Comparison of ENCODE assay signal across 24 cellular contexts in genomic region chr2:238397381-238397780, GRCh38. TPM values are rescaled to one million over a fixed set of nuclear protein-coding genes. Genes with fewer than 3 reads are reported as not detected.
DNase-seq lines count a peak whose midpoint lies in the region; ATAC-seq, FAIRE-seq and TF ChIP-seq lines count a peak whose summit lies in the region.
"Had no signal": no experiment of that assay in that cellular context is flagged by ENCODE, and none has a peak within 500 bp of the region (broad histone marks: within the 10 kb centered on the region; RNA-seq: fewer than 3 reads in every experiment).

No MANE protein-coding gene starts in this region.

- no peak overlapping the region for H3K14ac ChIP-seq in H1 (ENCODE audit: insufficient read length)

- no peaks in the 10 kb centered on the region for H3K27me3 ChIP-seq in H1 (replicated peaks in 1 of 4; ENCODE audit: control insufficient read depth in 3 of 4, extremely low read depth in 1 of 4, insufficient read depth in 3 of 4, low read length in 3 of 4)
- no peaks in the 10 kb centered on the region for H3K27me3 ChIP-seq in neural progenitor cell
- H3K27me3 ChIP-seq: BE2C had no signal

- FAIRE-seq in H1 (lab: Jason Lieb, UNC), result no peak
- no peak for FAIRE-seq in GM12892 (lab: Jason Lieb, UNC)
- no peak for FAIRE-seq in frontal cortex (lab: Jason Lieb, UNC)
- FAIRE-seq: A204.1, G401.6, GM12891, GM18507 had no signal

- H2AFZ ChIP-seq in H1 (ENCODE audit: low read length) (no peak overlapping the region), neural progenitor cell (replicated peaks) (peak overlapping the region; percentile 68)

- no peak for TF ChIP-seq EP300 in H1 (IDR thresholded peaks at IDR 0.05; ENCODE audit: borderline replicate concordance in 1 of 2, low read depth in 2 of 2, low read length in 2 of 2)

- H3K4ac ChIP-seq in H1 (replicated peaks; ENCODE audit: insufficient read length, low read depth, low read length), result no peak overlapping the region

- no peak for TF ChIP-seq RAD21 in H1 (IDR thresholded peaks at IDR 0.05 in 1 of 2, conservative IDR thresholded peaks at IDR 0.05 in 1 of 2; ENCODE audit: low read depth in 2 of 2, low read length in 2 of 2)

- DNase-seq in H1 (ENCODE audit: low read depth in 1 of 2, low spot score in 2 of 2), result no peak
- no peak for DNase-seq in neural progenitor cell (ENCODE audit: low spot score)
- DNase-seq in type B pancreatic cell (ENCODE audit: extremely low spot score, unreplicated experiment), result no peak
- no peak for DNase-seq in SW480 (ENCODE audit: low spot score)
- DNase-seq in GM12892 (ENCODE audit: insufficient read length), result no peak
- no peak for DNase-seq in frontal cortex (ENCODE audit: low spot score in 2 of 2)
- DNase-seq in activated naive CD8-positive, alpha-beta T cell treated with anti-CD3 and anti-CD28 coated beads for 36 hours, result no peak
- DNase-seq: ACHN; BE2C; C1 segment of cervical spinal cord; CD4-positive, CD25-positive, alpha-beta regulatory T cell; CD8-positive, alpha-beta memory T cell; COR-L47; DMS 273 treated with DMSO at 0.1 percent for 48 hours; DMS53; GOT3; HFFc6 had no signal

- H3K56ac ChIP-seq in H1 (replicated peaks; ENCODE audit: insufficient read length, low read depth, low read length), result no peak overlapping the region

- no peak overlapping the region for H4K8ac ChIP-seq in H1 (ENCODE audit: extremely low read depth, insufficient read depth, low read length)

- H3K27ac Mint-ChIP-seq in activated T-helper 17 cell treated with anti-CD3 and anti-CD28 coated beads, Interleukin-2, amount 50 U/mL, for 72 hours, result peak overlapping the region; percentile 23
- H3K27ac Mint-ChIP-seq in neural progenitor cell (peak overlapping the region; percentile 50), type B pancreatic cell (no peak overlapping the region)
- H3K27ac Mint-ChIP-seq in activated naive CD8-positive, alpha-beta T cell treated with anti-CD3 and anti-CD28 coated beads for 36 hours, result no peak overlapping the region
- H3K27ac Mint-ChIP-seq: HFFc6 had no signal

- no peak for TF ChIP-seq POLR2A in H1 (IDR thresholded peaks at IDR 0.05; ENCODE audit: control extremely low read depth in 1 of 2, low read depth in 2 of 2, low read length in 2 of 2)
- no peak for TF ChIP-seq POLR2A in GM12892 (IDR thresholded peaks at IDR 0.05; ENCODE audit: low read depth, low read length)

- no peak overlapping the region for H2BK120ac ChIP-seq in H1 (replicated peaks; ENCODE audit: low read depth, low read length)

- H3K4me3 ChIP-seq in H1 (ENCODE audit: extremely low read depth in 1 of 4, insufficient read depth in 2 of 4, low read depth in 3 of 4, low read length in 4 of 4), result no peak overlapping the region
- H3K4me3 ChIP-seq in neural progenitor cell, result no peak overlapping the region

- H2BK20ac ChIP-seq in H1 (ENCODE audit: low read length), result no peak overlapping the region

- no peak overlapping the region for H4K91ac ChIP-seq in H1 (replicated peaks; ENCODE audit: insufficient read length, low read length)

- no peak overlapping the region for H2AK5ac ChIP-seq in H1 (ENCODE audit: low read depth, low read length)

- no peaks in the 10 kb centered on the region for H3K4me1 Mint-ChIP-seq in activated T-helper 17 cell treated with anti-CD3 and anti-CD28 coated beads, Interleukin-2, amount 50 U/mL, for 72 hours
- peaks cover 17% of the 10 kb centered on the region for H3K4me1 Mint-ChIP-seq in neural progenitor cell
- peaks cover 15% of the 10 kb centered on the region for H3K4me1 Mint-ChIP-seq in type B pancreatic cell (ENCODE audit: unreplicated experiment)
- H3K4me1 Mint-ChIP-seq in activated naive CD8-positive, alpha-beta T cell treated with anti-CD3 and anti-CD28 coated beads for 36 hours, result no peaks in the 10 kb centered on the region
- H3K4me1 Mint-ChIP-seq: CD8-positive, alpha-beta memory T cell had no signal

- H3K18ac ChIP-seq in H1 (ENCODE audit: extremely low read depth, low read length), result peak overlapping the region; percentile 60; the same call in 1 of the 2 replicates

- CTCF ChIA-PET in H1 (lab: Charles Lee; ENCODE audit: partially characterized antibody), result interaction anchor here (0.7 to 1.7 kb wide), 3 partner anchors 9 to 84 kb away, joined by 3 to 4 read pairs (median 3); no protein-coding TSS in a partner anchor

- POLR2A ChIA-PET in H1 (lab: Charles Lee; ENCODE audit: partially characterized antibody), result interaction anchor here (1.4 kb wide), 1 partner anchor 31 kb away, joined by 4 read pairs; no protein-coding TSS in a partner anchor

- H3K23ac ChIP-seq in H1 (ENCODE audit: insufficient read length), result no peak overlapping the region

- 89% methylated on average over 12 of the region's 12 CpGs; no CpG with 5 or more reads in 1 of the 2 experiments for WGBS in H1 (ENCODE audit: extremely low coverage in 1 of 2, insufficient coverage in 1 of 2, insufficient read length in 1 of 2, insufficient replicate concordance in 2 of 2, low coverage in 1 of 2, low lambda C conversion rate in 2 of 2, missing lambda C conversion rate in 1 of 2), 2 experiments

- H2BK5ac ChIP-seq in H1 (ENCODE audit: low read depth, low read length), result 0 out of 2 replicates have a peak overlapping the region, but pooled peaks have one; percentile 26

- H3K27me3 Mint-ChIP-seq in activated T-helper 17 cell treated with anti-CD3 and anti-CD28 coated beads, Interleukin-2, amount 50 U/mL, for 72 hours, result no peaks in the 10 kb centered on the region
- peaks cover 3% of the 10 kb centered on the region for H3K27me3 Mint-ChIP-seq in neural progenitor cell (ENCODE audit: insufficient read depth, low read depth)
- H3K27me3 Mint-ChIP-seq in type B pancreatic cell, result peaks cover 9% of the 10 kb centered on the region
- no peaks in the 10 kb centered on the region for H3K27me3 Mint-ChIP-seq in activated naive CD8-positive, alpha-beta T cell treated with anti-CD3 and anti-CD28 coated beads for 36 hours
- H3K27me3 Mint-ChIP-seq: CD4-positive, CD25-positive, alpha-beta regulatory T cell; CD8-positive, alpha-beta memory T cell had no signal

- H3K9me3 ChIP-seq in H1 (ENCODE audit: insufficient read depth in 2 of 2, low read depth in 1 of 2, low read length in 1 of 2), result no peaks in the 10 kb centered on the region
- no peaks in the 10 kb centered on the region for H3K9me3 ChIP-seq in neural progenitor cell (ENCODE audit: low read depth)
- H3K9me3 ChIP-seq: BE2C had no signal

- H3K79me2 ChIP-seq in H1 (ENCODE audit: control insufficient read depth in 1 of 2, insufficient read depth in 2 of 2, low read length in 2 of 2), result no peaks in the 10 kb centered on the region
- no peaks in the 10 kb centered on the region for H3K79me2 ChIP-seq in neural progenitor cell (ENCODE audit: low read depth)

- H3K4me3 Mint-ChIP-seq in activated T-helper 17 cell treated with anti-CD3 and anti-CD28 coated beads, Interleukin-2, amount 50 U/mL, for 72 hours, result no peak overlapping the region
- H3K4me3 Mint-ChIP-seq in neural progenitor cell (no peak overlapping the region), type B pancreatic cell (peak overlapping the region; percentile 22)
- H3K4me3 Mint-ChIP-seq in activated naive CD8-positive, alpha-beta T cell treated with anti-CD3 and anti-CD28 coated beads for 36 hours, result no peak overlapping the region
- H3K4me3 Mint-ChIP-seq: CD8-positive, alpha-beta memory T cell; HFFc6 had no signal

- H2BK12ac ChIP-seq in H1 (ENCODE audit: low read depth, low read length), result no peak overlapping the region

- no peaks in the 10 kb centered on the region for H3K79me1 ChIP-seq in H1 (ENCODE audit: low read depth, low read length)

- H3K27ac ChIP-seq in H1 (ENCODE audit: low read depth, low read length) (no peak overlapping the region), neural progenitor cell (peak overlapping the region; percentile 76)
- H3K27ac ChIP-seq: HL-60 had no signal

- no peaks in the 10 kb centered on the region for H3K23me2 ChIP-seq in H1 (ENCODE audit: low read depth, low read length)

- ATAC-seq in activated T-helper 17 cell treated with anti-CD3 and anti-CD28 coated beads, Interleukin-2, amount 50 U/mL, for 72 hours (replicated peaks), result no peak
- ATAC-seq: HCT116 had no signal

- H2BK15ac ChIP-seq in H1 (ENCODE audit: low read length), result no peak overlapping the region

- no peak overlapping the region; a peak in 1 of 7 replicates for H3K9ac ChIP-seq in H1 (replicated peaks in 1 of 4; ENCODE audit: extremely low read depth in 1 of 4, low read depth in 3 of 4, low read length in 3 of 4)
- no peak overlapping the region for H3K9ac ChIP-seq in neural progenitor cell

- H3K36me3 ChIP-seq in H1 (ENCODE audit: control insufficient read depth in 2 of 4, insufficient read depth in 4 of 4, low read length in 3 of 4) (no peaks in the 10 kb centered on the region), neural progenitor cell (no peaks in the 10 kb centered on the region)
- H3K36me3 ChIP-seq: BE2C had no signal

- H3K36me3 Mint-ChIP-seq in activated T-helper 17 cell treated with anti-CD3 and anti-CD28 coated beads, Interleukin-2, amount 50 U/mL, for 72 hours (ENCODE audit: low read depth), result no peaks in the 10 kb centered on the region
- H3K36me3 Mint-ChIP-seq in neural progenitor cell (peaks cover 5% of the 10 kb centered on the region), type B pancreatic cell (peaks cover 21% of the 10 kb centered on the region)
- H3K36me3 Mint-ChIP-seq in activated naive CD8-positive, alpha-beta T cell treated with anti-CD3 and anti-CD28 coated beads for 36 hours, result no peaks in the 10 kb centered on the region

- H3F3A ChIP-seq in neural progenitor cell (ENCODE audit: low read depth), result peaks cover 8% of the 10 kb centered on the region

- H3K4me1 ChIP-seq in H1 (replicated peaks in 1 of 4; ENCODE audit: control insufficient read depth in 3 of 4, insufficient read depth in 4 of 4, low read length in 3 of 4) (peaks cover 0 to 8% (median 0%) of the 10 kb centered on the region in 4 experiments; a peak in 2 of 7 replicates), neural progenitor cell (peaks cover 18% of the 10 kb centered on the region)
- H3K4me1 ChIP-seq: BE2C had no signal

- H3K4me2 ChIP-seq in H1 (ENCODE audit: insufficient read depth in 1 of 2, low read depth in 2 of 2, low read length in 2 of 2), result no peak overlapping the region
- peak overlapping the region; percentile 27 for H3K4me2 ChIP-seq in neural progenitor cell

- H4K20me1 ChIP-seq in H1 (replicated peaks in 1 of 2; ENCODE audit: control insufficient read depth in 1 of 2, insufficient read depth in 2 of 2, low read length in 2 of 2) (no peaks in the 10 kb centered on the region), neural progenitor cell (ENCODE audit: low read depth) (no peaks in the 10 kb centered on the region)

- no peak overlapping the region for H4K5ac ChIP-seq in H1 (ENCODE audit: insufficient read length, low read depth, low read length)

- no peaks in the 10 kb centered on the region for H3K9me3 Mint-ChIP-seq in activated T-helper 17 cell treated with anti-CD3 and anti-CD28 coated beads, Interleukin-2, amount 50 U/mL, for 72 hours
- no peaks in the 10 kb centered on the region for H3K9me3 Mint-ChIP-seq in neural progenitor cell
- H3K9me3 Mint-ChIP-seq in type B pancreatic cell, result no peaks in the 10 kb centered on the region
- no peaks in the 10 kb centered on the region for H3K9me3 Mint-ChIP-seq in activated naive CD8-positive, alpha-beta T cell treated with anti-CD3 and anti-CD28 coated beads for 36 hours
- H3K9me3 Mint-ChIP-seq: CD8-positive, alpha-beta memory T cell; HFFc6 had no signal

- no peak for TF ChIP-seq CTCF in H1 (IDR thresholded peaks at IDR 0.05; ENCODE audit: control extremely low read depth in 1 of 3, insufficient read depth in 1 of 3, low read depth in 1 of 3, low read length in 3 of 3)
- TF ChIP-seq CTCF in neural progenitor cell (IDR thresholded peaks at IDR 0.05), result no peak
- no peak for TF ChIP-seq CTCF in type B pancreatic cell (conservative IDR thresholded peaks at IDR 0.05)

RNA-seq across cellular contexts. Expression of gene ASB1, which starts 29.3 kb away (rescaled TPM):
- 10 to 100 TPM; 34.0 to 35.3 TPM for total RNA-seq in activated T-helper 17 cell treated with anti-CD3 and anti-CD28 coated beads, Interleukin-2, amount 50 U/mL, for 72 hours
- 32.7 and 36.0 TPM in 2 replicates for total RNA-seq in H1 (2021; fragmentation: NEBNext Ultra II Directional; extraction: Animal tissue kit (Norgen Biotek cat#: 25700))
- 24.1 and 34.4 TPM in 2 replicates for polyA plus RNA-seq in H1 (2011; rRNA removed)
- 30.8 TPM for polyA plus RNA-seq in H1 (2011; cell fraction: cytosol; rRNA removed)
- polyA plus RNA-seq in H1 (2011; cell fraction: nucleus; rRNA removed), result 37.4 TPM
- polyA plus RNA-seq in H1 (2012, experiment 1 of 2), result 24.1 to 36.1 TPM (median 28.9 TPM) in 4 replicates
- 15.8 TPM for polyA plus RNA-seq in H1 (2012, experiment 2 of 2)
- polyA plus RNA-seq in H1 (2013, experiment 1 of 2), result 17.5 TPM
- 18.9 TPM for polyA plus RNA-seq in H1 (2013, experiment 2 of 2)
- 15.8 and 21.2 TPM in 2 replicates for polyA minus RNA-seq in H1 (2011; rRNA and poly(A)+ RNA removed)
- 21.2 TPM for polyA minus RNA-seq in H1 (2011; cell fraction: cytosol; rRNA and poly(A)+ RNA removed)
- 23.1 TPM for polyA minus RNA-seq in H1 (2011; cell fraction: nucleus; rRNA and poly(A)+ RNA removed)
- total RNA-seq in neural progenitor cell (ENCODE audit: low replicate concordance), result 22.1 and 29.2 TPM in 2 replicates
- 22.3 and 34.4 TPM in 2 replicates for total RNA-seq in type B pancreatic cell (ENCODE audit: low replicate concordance)
- 8.9 TPM for polyA plus RNA-seq in GM12892 (2012; ENCODE audit: missing spikeins)
- total RNA-seq in frontal cortex, result 11.8 TPM
- 10 to 100 TPM; 40.2 to 47.0 TPM for total RNA-seq in activated naive CD8-positive, alpha-beta T cell treated with anti-CD3 and anti-CD28 coated beads for 36 hours

Comparison
In these comparisons a context has a peak if more than half of its experiments do, and no peak if none do; other contexts are left out.
1. H3K27ac Mint-ChIP-seq: peak in activated T-helper 17 cell treated with anti-CD3 and anti-CD28 coated beads, Interleukin-2, amount 50 U/mL, for 72 hours (single experiment) and neural progenitor cell (single experiment); none in type B pancreatic cell (single experiment) and activated naive CD8-positive, alpha-beta T cell treated with anti-CD3 and anti-CD28 coated beads for 36 hours (single experiment).